In genomic region chr1:175023043-175023921, GRCh38 we compare ENCODE assay signal across 1 cellular context.
TF ChIP-seq lines count a peak whose summit lies in the region.

TSS of gene MRPS14 (minus strand) at chr1:175023425. CDS start at chr1:175023408, 17 bp downstream.

TF ChIP-seq in H1, 55 proteins besides CTCF, POLR2A, EP300 and RAD21 (continued from another document):
- TF ChIP-seq CHD7 (IDR thresholded peaks at IDR 0.05; ENCODE audit: insufficient replicate concordance, low read length): no peak
- TF ChIP-seq SP4 (IDR thresholded peaks at IDR 0.05; ENCODE audit: low read length): peak; percentile 81; the same call in 1 of the 2 replicates
- no peak for TF ChIP-seq JUN (IDR thresholded peaks at IDR 0.05; ENCODE audit: low read depth, low read length)
- TF ChIP-seq SRF (IDR thresholded peaks at IDR 0.05; ENCODE audit: low read depth, low read length): 0 out of 2 replicates have a peak, but pooled peaks have one; percentile 24
- TF ChIP-seq CBX8 (IDR thresholded peaks at IDR 0.05; ENCODE audit: borderline replicate concordance, low read depth, low read length): no peak
- no peak for TF ChIP-seq CTBP2 (IDR thresholded peaks at IDR 0.05; ENCODE audit: borderline replicate concordance, insufficient read depth, insufficient read length, low read length)
- no peak for TF ChIP-seq RNF2 (IDR thresholded peaks at IDR 0.05; ENCODE audit: borderline replicate concordance, low read depth, low read length, missing control alignments, poor library complexity, severe bottlenecking)
- TF ChIP-seq CREB1 (IDR thresholded peaks at IDR 0.05): peak; percentile 95
- TF ChIP-seq TAF7 (optimal IDR thresholded peaks at IDR 0.05; ENCODE audit: borderline replicate concordance, low read depth, low read length): peak; percentile 66
- peak; percentile 61; the same call in 1 of the 2 replicates for TF ChIP-seq TCF12 (IDR thresholded peaks at IDR 0.05; ENCODE audit: low read depth, low read length)
- TF ChIP-seq GABPA (IDR thresholded peaks at IDR 0.05; ENCODE audit: borderline replicate concordance, insufficient read depth, low read length): no peak
- TF ChIP-seq POLR2AphosphoS5 (IDR thresholded peaks at IDR 0.05; ENCODE audit: low read depth, low read length): peak; percentile 95
- TF ChIP-seq, protein P1, sequence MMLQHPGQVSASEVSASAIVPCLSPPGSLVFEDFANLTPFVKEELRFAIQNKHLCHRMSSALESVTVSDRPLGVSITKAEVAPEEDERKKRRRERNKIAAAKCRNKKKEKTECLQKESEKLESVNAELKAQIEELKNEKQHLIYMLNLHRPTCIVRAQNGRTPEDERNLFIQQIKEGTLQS (IDR thresholded peaks at IDR 0.05; ENCODE audit: insufficient read depth, low read depth, low read length): 0 out of 2 replicates have a peak, but pooled peaks have one; percentile 53
- TF ChIP-seq, protein P2, sequence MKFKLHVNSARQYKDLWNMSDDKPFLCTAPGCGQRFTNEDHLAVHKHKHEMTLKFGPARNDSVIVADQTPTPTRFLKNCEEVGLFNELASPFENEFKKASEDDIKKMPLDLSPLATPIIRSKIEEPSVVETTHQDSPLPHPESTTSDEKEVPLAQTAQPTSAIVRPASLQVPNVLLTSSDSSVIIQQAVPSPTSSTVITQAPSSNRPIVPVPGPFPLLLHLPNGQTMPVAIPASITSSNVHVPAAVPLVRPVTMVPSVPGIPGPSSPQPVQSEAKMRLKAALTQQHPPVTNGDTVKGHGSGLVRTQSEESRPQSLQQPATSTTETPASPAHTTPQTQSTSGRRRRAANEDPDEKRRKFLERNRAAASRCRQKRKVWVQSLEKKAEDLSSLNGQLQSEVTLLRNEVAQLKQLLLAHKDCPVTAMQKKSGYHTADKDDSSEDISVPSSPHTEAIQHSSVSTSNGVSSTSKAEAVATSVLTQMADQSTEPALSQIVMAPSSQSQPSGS (IDR thresholded peaks at IDR 0.05; ENCODE audit: low read length): no peak
- TF ChIP-seq ZNF274 (IDR thresholded peaks at IDR 0.05; ENCODE audit: borderline replicate concordance, extremely low read depth, low read length): no peak
- TF ChIP-seq KDM4A (IDR thresholded peaks at IDR 0.05; ENCODE audit: low read depth, low read length, severe bottlenecking): peak; percentile 65
- TF ChIP-seq BCL11A (IDR thresholded peaks at IDR 0.05; ENCODE audit: low read depth in 2 of 2, low read length in 2 of 2): no peak
- TF ChIP-seq BRCA1 (IDR thresholded peaks at IDR 0.05; ENCODE audit: low read depth, low read length): peak; percentile 80
- no peak for TF ChIP-seq SUZ12 (IDR thresholded peaks at IDR 0.05; ENCODE audit: low read length)
- no peak for TF ChIP-seq SIRT6 (IDR thresholded peaks at IDR 0.05; ENCODE audit: low read length)
- no peak for TF ChIP-seq EZH2 (IDR thresholded peaks at IDR 0.05; ENCODE audit: low read depth, low read length, severe bottlenecking)
- no peak for TF ChIP-seq MAFK (IDR thresholded peaks at IDR 0.05; ENCODE audit: low read depth, low read length)
- TF ChIP-seq ASH2L (IDR thresholded peaks at IDR 0.05; ENCODE audit: low read length): peak; percentile 96
- peak; percentile 97 for TF ChIP-seq KDM5A (IDR thresholded peaks at IDR 0.05; ENCODE audit: low read length)
- no peak for TF ChIP-seq RXRA (IDR thresholded peaks at IDR 0.05; ENCODE audit: insufficient read depth, low read depth, low read length)
- peak; percentile 93 for TF ChIP-seq TAF1 (IDR thresholded peaks at IDR 0.05; ENCODE audit: low read depth, low read length)
- TF ChIP-seq SP1 (IDR thresholded peaks at IDR 0.05; ENCODE audit: low read depth, low read length): peak; percentile 87
- no peak for TF ChIP-seq HDAC6 (IDR thresholded peaks at IDR 0.05; ENCODE audit: low read depth, low read length)
- 0 out of 2 replicates have a peak, but pooled peaks have one; percentile 52 for TF ChIP-seq RBBP5 (IDR thresholded peaks at IDR 0.05; ENCODE audit: borderline replicate concordance, low read depth, low read length)
- TF ChIP-seq CEBPB (IDR thresholded peaks at IDR 0.05; ENCODE audit: low read depth, low read length): no peak
- 0 out of 2 replicates have a peak, but pooled peaks have one; percentile 13 for TF ChIP-seq GTF2F1 (IDR thresholded peaks at IDR 0.05; ENCODE audit: borderline replicate concordance, low read depth, low read length)
- no peak for TF ChIP-seq SP2 (IDR thresholded peaks at IDR 0.05; ENCODE audit: low read length)
- TF ChIP-seq, protein P3, sequence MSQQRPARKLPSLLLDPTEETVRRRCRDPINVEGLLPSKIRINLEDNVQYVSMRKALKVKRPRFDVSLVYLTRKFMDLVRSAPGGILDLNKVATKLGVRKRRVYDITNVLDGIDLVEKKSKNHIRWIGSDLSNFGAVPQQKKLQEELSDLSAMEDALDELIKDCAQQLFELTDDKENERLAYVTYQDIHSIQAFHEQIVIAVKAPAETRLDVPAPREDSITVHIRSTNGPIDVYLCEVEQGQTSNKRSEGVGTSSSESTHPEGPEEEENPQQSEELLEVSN (IDR thresholded peaks at IDR 0.05): no peak
- peak; percentile 49 for TF ChIP-seq NANOG (IDR thresholded peaks at IDR 0.05; ENCODE audit: insufficient read depth, low read depth, low read length, poor library complexity, severe bottlenecking)
- TF ChIP-seq CBX5 (IDR thresholded peaks at IDR 0.05; ENCODE audit: low read depth, low read length): no peak
- TF ChIP-seq TBP (IDR thresholded peaks at IDR 0.05; ENCODE audit: low read depth, low read length): peak; percentile 86
- TF ChIP-seq JUND (IDR thresholded peaks at IDR 0.05; ENCODE audit: low read length): no peak
- peak; percentile 81 for TF ChIP-seq MAX (IDR thresholded peaks at IDR 0.05)
- no peak for TF ChIP-seq POU5F1 (IDR thresholded peaks at IDR 0.05; ENCODE audit: low read depth, low read length)
- TF ChIP-seq CHD2 (IDR thresholded peaks at IDR 0.05; ENCODE audit: low read length): peak; percentile 96
- no peak for TF ChIP-seq KDM1A (IDR thresholded peaks at IDR 0.05; ENCODE audit: borderline replicate concordance, low read length)
- TF ChIP-seq RFX5 (IDR thresholded peaks at IDR 0.05; ENCODE audit: borderline replicate concordance, low read depth, low read length): no peak
- TF ChIP-seq USF2 (IDR thresholded peaks at IDR 0.05; ENCODE audit: low read length): no peak
- peak; percentile 82 for TF ChIP-seq TEAD4 (IDR thresholded peaks at IDR 0.05; ENCODE audit: low read depth, low read length)
- TF ChIP-seq YY1 (IDR thresholded peaks at IDR 0.05; ENCODE audit: low read depth, low read length): peak; percentile 99
- peak; percentile 79 for TF ChIP-seq PHF8 (conservative IDR thresholded peaks at IDR 0.05; ENCODE audit: low read depth, low read length)
